Comparison of ENCODE assay signal across 1 cellular context in genomic region chr5:172043822-172044221, GRCh38.
TF ChIP-seq lines count a peak whose summit lies in the region.

No MANE protein-coding gene starts in this region.

TF ChIP-seq in H1, 55 proteins besides CTCF, POLR2A, EP300 and RAD21:
- TF ChIP-seq SIN3A (conservative IDR thresholded peaks at IDR 0.05 in 1 of 2, IDR thresholded peaks at IDR 0.05 in 1 of 2; ENCODE audit: low read depth in 1 of 2, low read length in 2 of 2), result no peak
- TF ChIP-seq RXRA (IDR thresholded peaks at IDR 0.05; ENCODE audit: insufficient read depth, low read depth, low read length), result no peak
- no peak for TF ChIP-seq TEAD4 (IDR thresholded peaks at IDR 0.05; ENCODE audit: low read depth, low read length)
- no peak for TF ChIP-seq KDM1A (IDR thresholded peaks at IDR 0.05; ENCODE audit: borderline replicate concordance, low read length)
- no peak for TF ChIP-seq CTBP2 (IDR thresholded peaks at IDR 0.05; ENCODE audit: borderline replicate concordance, insufficient read depth, insufficient read length, low read length)
- TF ChIP-seq SP4 (IDR thresholded peaks at IDR 0.05; ENCODE audit: low read length), result no peak
TF ChIP-seq in H1: peak in this region for 0.
